11 cellular contexts compared by ENCODE assay signal in the genomic region with DNA sequence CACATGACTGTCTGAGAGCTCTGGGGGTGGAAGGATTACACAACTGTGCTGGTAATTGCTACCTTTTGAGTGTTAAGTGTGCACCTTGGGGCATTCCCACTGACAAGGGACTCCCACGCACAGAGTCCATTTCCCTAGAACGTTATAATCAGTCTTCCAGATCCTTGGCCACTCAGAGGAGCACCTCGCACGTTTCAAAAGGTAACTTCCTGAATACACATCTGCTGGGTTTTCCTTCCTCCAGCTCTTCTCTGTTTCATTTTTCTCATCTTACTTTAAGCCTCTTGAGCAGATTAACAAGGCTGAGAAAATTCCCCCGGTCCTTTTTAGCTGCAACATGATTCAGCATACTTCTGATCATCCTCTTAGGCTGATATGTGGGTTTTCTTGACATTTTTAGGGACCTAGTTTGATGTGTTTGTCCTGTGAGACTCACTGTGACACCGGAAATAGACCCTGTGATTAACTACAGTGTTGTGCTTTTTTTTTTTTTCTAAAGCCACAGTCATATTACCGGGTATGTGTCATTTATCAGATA.
DNase-seq lines count a peak whose midpoint lies in the region; ATAC-seq and TF ChIP-seq lines count a peak whose summit lies in the region.
"Had no signal": no experiment of that assay in that cellular context is flagged by ENCODE, and none has a peak within 500 bp of the region (broad histone marks: within the 10 kb centered on the region; RNA-seq: fewer than 3 reads in every experiment).

No MANE protein-coding gene starts in this region.

- H3K4me1 Mint-ChIP-seq in activated T-helper 1 cell treated with anti-CD3 and anti-CD28 coated beads, Interleukin-12 subunit alpha, Interleukin-12 subunit beta, Interleukin-2, Interleukin-4 antibody, amounts not matched to agents 30 ng/mL and 10 ng/mL and 1 ng/mL, durations not matched to agents 14 hours and 24 hours and 36 hours (ENCODE audit: low read depth): peaks cover 70% of the 10 kb centered on the region

- peaks cover 0 to 12% (median 3%) of the 10 kb centered on the region in 4 donors for H3K4me1 ChIP-seq in stomach

- intact Hi-C loops in activated T-helper 1 cell treated with anti-CD3 and anti-CD28 coated beads, Interleukin-12 subunit alpha, Interleukin-12 subunit beta, Interleukin-2, Interleukin-4 antibody, amounts not matched to agents 30 ng/mL and 10 ng/mL and 1 ng/mL, durations not matched to agents 14 hours and 24 hours and 36 hours (cut with micrococcal nuclease): loop anchor here (1.0 kb wide), 3 partner anchors 58 to 296 kb away; no protein-coding TSS in a partner anchor
- intact Hi-C loops in stomach (cut with DNase I; ENCODE audit: low total_unique reads): no loop called here

- peaks cover 5% of the 10 kb centered on the region for H3K36me3 Mint-ChIP-seq in activated T-helper 1 cell treated with anti-CD3 and anti-CD28 coated beads, Interleukin-12 subunit alpha, Interleukin-12 subunit beta, Interleukin-2, Interleukin-4 antibody, amounts not matched to agents 30 ng/mL and 10 ng/mL and 1 ng/mL, durations not matched to agents 14 hours and 24 hours and 36 hours (ENCODE audit: low read depth)

- no peaks in the 10 kb centered on the region for H3K9me3 Mint-ChIP-seq in activated T-helper 1 cell treated with anti-CD3 and anti-CD28 coated beads, Interleukin-12 subunit alpha, Interleukin-12 subunit beta, Interleukin-2, Interleukin-4 antibody, amounts not matched to agents 30 ng/mL and 10 ng/mL and 1 ng/mL, durations not matched to agents 14 hours and 24 hours and 36 hours

- in situ Hi-C loops in G401 (cut with HindIII; ENCODE audit: low sequenced_read_pairs): no loop called here

- H3K27me3 Mint-ChIP-seq in activated T-helper 1 cell treated with anti-CD3 and anti-CD28 coated beads, Interleukin-12 subunit alpha, Interleukin-12 subunit beta, Interleukin-2, Interleukin-4 antibody, amounts not matched to agents 30 ng/mL and 10 ng/mL and 1 ng/mL, durations not matched to agents 14 hours and 24 hours and 36 hours (ENCODE audit: insufficient read depth): peaks cover 3% of the 10 kb centered on the region

- H3K27ac Mint-ChIP-seq in activated T-helper 1 cell treated with anti-CD3 and anti-CD28 coated beads, Interleukin-12 subunit alpha, Interleukin-12 subunit beta, Interleukin-2, Interleukin-4 antibody, amounts not matched to agents 30 ng/mL and 10 ng/mL and 1 ng/mL, durations not matched to agents 14 hours and 24 hours and 36 hours: peak overlapping the region; percentile 80

- no peaks in the 10 kb centered on the region for H3K9me3 ChIP-seq in stomach

- TF ChIP-seq EP300 in stomach (IDR thresholded peaks at IDR 0.05): no peak

- no peaks in the 10 kb centered on the region for H3K27me3 ChIP-seq in stomach

- no peak for TF ChIP-seq CTCF in stomach (IDR thresholded peaks at IDR 0.05)

- H3K27ac ChIP-seq in stomach: no peak overlapping the region

- peak; percentile 36 for ATAC-seq in HG03571 (IDR thresholded peaks at IDR 0.05; ENCODE audit: unreplicated experiment)

- TF ChIP-seq POLR2A in stomach (IDR thresholded peaks at IDR 0.05): no peak

- 48 to 68% (median 60%) methylated on average over 7 of the region's 7 CpGs for WGBS in stomach, 5 donors

- DNase-seq in NK-92 treated with Interleukin-12 subunit alpha and Interleukin-12 subunit beta, amount 100 ng/mL, for 24 hours (lab: John Stamatoyannopoulos, UW): peak; percentile 39
- DNase-seq in NK-92 (lab: John Stamatoyannopoulos, UW; ENCODE audit: unreplicated experiment): no peak
- DNase-seq in activated T-helper 1 cell treated with anti-CD3 and anti-CD28 coated beads, Interleukin-12 subunit alpha, Interleukin-12 subunit beta, Interleukin-2, Interleukin-4 antibody, amounts not matched to agents 30 ng/mL and 10 ng/mL and 1 ng/mL, durations not matched to agents 14 hours and 24 hours and 36 hours (ENCODE audit: low spot score): peak; percentile 15
- peak in 2 of 3 experiments; percentile 25 to 36 for DNase-seq in stimulated activated CD4-positive, alpha-beta T cell treated with anti-CD3 and anti-CD28 coated beads, TNF-alpha, amount 100 ng/mL, for 4 hours (ENCODE audit: low read depth in 3 of 3)
- no peak for DNase-seq in SKM-1 (lab: John Stamatoyannopoulos, UW; ENCODE audit: unreplicated experiment)
- no peak for DNase-seq in G401 (ENCODE audit: low spot score)
- DNase-seq in stomach: no peak
- DNase-seq: 8988T, caudate nucleus, NCI-H1694 had no signal

- H3K4me3 ChIP-seq in stomach: no peak overlapping the region

- H3K4me3 Mint-ChIP-seq in activated T-helper 1 cell treated with anti-CD3 and anti-CD28 coated beads, Interleukin-12 subunit alpha, Interleukin-12 subunit beta, Interleukin-2, Interleukin-4 antibody, amounts not matched to agents 30 ng/mL and 10 ng/mL and 1 ng/mL, durations not matched to agents 14 hours and 24 hours and 36 hours: peak overlapping the region; percentile 31

- no peaks in the 10 kb centered on the region for H3K36me3 ChIP-seq in stomach

Comparison
In these comparisons a context has a peak if more than half of its experiments do, and no peak if none do; other contexts are left out.
1. DNase-seq: peak in NK-92 treated with Interleukin-12 subunit alpha and Interleukin-12 subunit beta, amount 100 ng/mL, for 24 hours (single experiment), activated T-helper 1 cell treated with anti-CD3 and anti-CD28 coated beads, Interleukin-12 subunit alpha, Interleukin-12 subunit beta, Interleukin-2, Interleukin-4 antibody, amounts not matched to agents 30 ng/mL and 10 ng/mL and 1 ng/mL, durations not matched to agents 14 hours and 24 hours and 36 hours (single experiment) and stimulated activated CD4-positive, alpha-beta T cell treated with anti-CD3 and anti-CD28 coated beads, TNF-alpha, amount 100 ng/mL, for 4 hours (2 of 3); none in NK-92 (single experiment), SKM-1 (single experiment), G401 (single experiment) and stomach (single experiment).